ENCODE assay signal across 2 cellular contexts in the genomic region with DNA sequence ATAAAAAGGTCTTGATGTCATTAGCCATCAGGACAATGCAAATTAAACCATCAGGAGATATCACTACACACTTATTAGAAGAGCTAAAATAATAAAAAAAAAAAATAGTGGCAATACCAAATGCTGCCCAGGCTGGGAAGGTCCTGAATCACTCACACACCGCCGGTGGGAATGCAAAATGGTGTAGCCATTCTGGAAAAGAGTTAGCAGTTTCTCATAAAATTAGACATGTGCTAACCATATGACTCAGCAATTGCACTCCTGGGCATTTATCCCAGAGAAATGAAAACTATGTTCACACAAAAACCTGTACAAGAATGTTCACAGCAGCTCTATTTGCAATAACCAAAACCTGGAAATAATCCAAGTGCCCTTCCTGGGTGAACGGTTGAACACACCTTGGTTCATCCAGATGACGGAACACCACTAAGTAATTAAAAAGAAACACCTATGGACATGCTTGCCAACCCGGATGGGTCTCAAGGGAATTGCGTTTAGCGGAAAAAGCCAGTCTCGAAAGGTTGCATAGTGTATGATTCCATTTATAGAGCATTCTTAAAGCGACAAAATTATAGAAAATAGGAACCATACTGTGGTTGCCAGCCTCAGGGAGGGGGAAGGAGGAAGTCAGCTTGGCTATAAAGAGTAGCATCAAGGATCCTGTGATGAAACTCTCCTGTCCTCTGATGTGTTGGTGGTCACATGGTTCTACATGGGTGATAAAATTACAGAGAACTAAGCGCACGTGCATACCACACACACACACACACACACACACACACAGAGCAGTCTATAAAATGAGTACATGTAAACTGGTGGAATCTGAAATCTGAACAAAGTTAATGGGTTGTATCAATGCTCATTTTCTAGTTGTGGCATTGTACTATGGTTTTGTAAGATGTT.
TF ChIP-seq lines count a peak whose summit lies in the region.

No MANE protein-coding gene starts in this region.

TF ChIP-seq in K562, 482 proteins besides CTCF, POLR2A, EP300 and RAD21 (continued from another document):
- no peak for TF ChIP-seq FIP1L1 (IDR thresholded peaks at IDR 0.05; ENCODE audit: low read depth, low read length, poor library complexity, severe bottlenecking)
- TF ChIP-seq DMBX1 (CRISPR knock-in tag; IDR thresholded peaks at IDR 0.05; ENCODE audit: borderline replicate concordance) = 0 out of 2 replicates have a peak, but pooled peaks have one; percentile 14
- no peak for TF ChIP-seq ZNF586 (CRISPR knock-in tag; conservative IDR thresholded peaks at IDR 0.05)
- TF ChIP-seq ZNF316 (IDR thresholded peaks at IDR 0.05) = 0 out of 2 replicates have a peak, but pooled peaks have one; percentile 15
- TF ChIP-seq BACH1 (tag; IDR thresholded peaks at IDR 0.05) = peak; percentile 61; the same call in 1 of the 2 replicates
- TF ChIP-seq ESRRA (IDR thresholded peaks at IDR 0.05; ENCODE audit: borderline replicate concordance, low read depth) = no peak
- TF ChIP-seq SIX5 (IDR thresholded peaks at IDR 0.05; ENCODE audit: borderline replicate concordance in 1 of 2, insufficient read depth in 1 of 2, low read depth in 1 of 2, low read length in 2 of 2) = no peak
- TF ChIP-seq MAFG (tag; conservative IDR thresholded peaks at IDR 0.05) = peak; percentile 74
- TF ChIP-seq, protein P1, sequence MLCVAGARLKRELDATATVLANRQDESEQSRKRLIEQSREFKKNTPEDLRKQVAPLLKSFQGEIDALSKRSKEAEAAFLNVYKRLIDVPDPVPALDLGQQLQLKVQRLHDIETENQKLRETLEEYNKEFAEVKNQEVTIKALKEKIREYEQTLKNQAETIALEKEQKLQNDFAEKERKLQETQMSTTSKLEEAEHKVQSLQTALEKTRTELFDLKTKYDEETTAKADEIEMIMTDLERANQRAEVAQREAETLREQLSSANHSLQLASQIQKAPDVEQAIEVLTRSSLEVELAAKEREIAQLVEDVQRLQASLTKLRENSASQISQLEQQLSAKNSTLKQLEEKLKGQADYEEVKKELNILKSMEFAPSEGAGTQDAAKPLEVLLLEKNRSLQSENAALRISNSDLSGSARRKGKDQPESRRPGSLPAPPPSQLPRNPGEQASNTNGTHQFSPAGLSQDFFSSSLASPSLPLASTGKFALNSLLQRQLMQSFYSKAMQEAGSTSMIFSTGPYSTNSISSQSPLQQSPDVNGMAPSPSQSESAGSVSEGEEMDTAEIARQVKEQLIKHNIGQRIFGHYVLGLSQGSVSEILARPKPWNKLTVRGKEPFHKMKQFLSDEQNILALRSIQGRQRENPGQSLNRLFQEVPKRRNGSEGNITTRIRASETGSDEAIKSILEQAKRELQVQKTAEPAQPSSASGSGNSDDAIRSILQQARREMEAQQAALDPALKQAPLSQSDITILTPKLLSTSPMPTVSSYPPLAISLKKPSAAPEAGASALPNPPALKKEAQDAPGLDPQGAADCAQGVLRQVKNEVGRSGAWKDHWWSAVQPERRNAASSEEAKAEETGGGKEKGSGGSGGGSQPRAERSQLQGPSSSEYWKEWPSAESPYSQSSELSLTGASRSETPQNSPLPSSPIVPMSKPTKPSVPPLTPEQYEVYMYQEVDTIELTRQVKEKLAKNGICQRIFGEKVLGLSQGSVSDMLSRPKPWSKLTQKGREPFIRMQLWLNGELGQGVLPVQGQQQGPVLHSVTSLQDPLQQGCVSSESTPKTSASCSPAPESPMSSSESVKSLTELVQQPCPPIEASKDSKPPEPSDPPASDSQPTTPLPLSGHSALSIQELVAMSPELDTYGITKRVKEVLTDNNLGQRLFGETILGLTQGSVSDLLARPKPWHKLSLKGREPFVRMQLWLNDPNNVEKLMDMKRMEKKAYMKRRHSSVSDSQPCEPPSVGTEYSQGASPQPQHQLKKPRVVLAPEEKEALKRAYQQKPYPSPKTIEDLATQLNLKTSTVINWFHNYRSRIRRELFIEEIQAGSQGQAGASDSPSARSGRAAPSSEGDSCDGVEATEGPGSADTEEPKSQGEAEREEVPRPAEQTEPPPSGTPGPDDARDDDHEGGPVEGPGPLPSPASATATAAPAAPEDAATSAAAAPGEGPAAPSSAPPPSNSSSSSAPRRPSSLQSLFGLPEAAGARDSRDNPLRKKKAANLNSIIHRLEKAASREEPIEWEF (CRISPR knock-in tag; IDR thresholded peaks at IDR 0.05) = no peak

TF ChIP-seq in liver, 16 proteins besides CTCF, POLR2A, EP300 and RAD21 (continued from another document):
- TF ChIP-seq, protein P2, sequence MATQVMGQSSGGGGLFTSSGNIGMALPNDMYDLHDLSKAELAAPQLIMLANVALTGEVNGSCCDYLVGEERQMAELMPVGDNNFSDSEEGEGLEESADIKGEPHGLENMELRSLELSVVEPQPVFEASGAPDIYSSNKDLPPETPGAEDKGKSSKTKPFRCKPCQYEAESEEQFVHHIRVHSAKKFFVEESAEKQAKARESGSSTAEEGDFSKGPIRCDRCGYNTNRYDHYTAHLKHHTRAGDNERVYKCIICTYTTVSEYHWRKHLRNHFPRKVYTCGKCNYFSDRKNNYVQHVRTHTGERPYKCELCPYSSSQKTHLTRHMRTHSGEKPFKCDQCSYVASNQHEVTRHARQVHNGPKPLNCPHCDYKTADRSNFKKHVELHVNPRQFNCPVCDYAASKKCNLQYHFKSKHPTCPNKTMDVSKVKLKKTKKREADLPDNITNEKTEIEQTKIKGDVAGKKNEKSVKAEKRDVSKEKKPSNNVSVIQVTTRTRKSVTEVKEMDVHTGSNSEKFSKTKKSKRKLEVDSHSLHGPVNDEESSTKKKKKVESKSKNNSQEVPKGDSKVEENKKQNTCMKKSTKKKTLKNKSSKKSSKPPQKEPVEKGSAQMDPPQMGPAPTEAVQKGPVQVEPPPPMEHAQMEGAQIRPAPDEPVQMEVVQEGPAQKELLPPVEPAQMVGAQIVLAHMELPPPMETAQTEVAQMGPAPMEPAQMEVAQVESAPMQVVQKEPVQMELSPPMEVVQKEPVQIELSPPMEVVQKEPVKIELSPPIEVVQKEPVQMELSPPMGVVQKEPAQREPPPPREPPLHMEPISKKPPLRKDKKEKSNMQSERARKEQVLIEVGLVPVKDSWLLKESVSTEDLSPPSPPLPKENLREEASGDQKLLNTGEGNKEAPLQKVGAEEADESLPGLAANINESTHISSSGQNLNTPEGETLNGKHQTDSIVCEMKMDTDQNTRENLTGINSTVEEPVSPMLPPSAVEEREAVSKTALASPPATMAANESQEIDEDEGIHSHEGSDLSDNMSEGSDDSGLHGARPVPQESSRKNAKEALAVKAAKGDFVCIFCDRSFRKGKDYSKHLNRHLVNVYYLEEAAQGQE (IDR thresholded peaks at IDR 0.05) = peak; percentile 71
- TF ChIP-seq TAF1 (conservative IDR thresholded peaks at IDR 0.05) (no peak), JUND (IDR thresholded peaks at IDR 0.05) (peak; percentile 62 to 74), SP1 (IDR thresholded peaks at IDR 0.05) (peak; percentile 75), EGR1 (IDR thresholded peaks at IDR 0.05; ENCODE audit: low read depth in 2 of 2) (peak in 1 of 2 donors; percentile 27), GABPA (IDR thresholded peaks at IDR 0.05 in 1 of 2, conservative IDR thresholded peaks at IDR 0.05 in 1 of 2) (no peak), FOXA2 (IDR thresholded peaks at IDR 0.05) (peak; percentile 5), HNF4G (IDR thresholded peaks at IDR 0.05) (peak; percentile 38), RXRA (IDR thresholded peaks at IDR 0.05) (peak; percentile 74 to 91), FOXA1 (IDR thresholded peaks at IDR 0.05) (no peak), HNF4A (conservative IDR thresholded peaks at IDR 0.05) (peak; percentile 60 to 79)
- TF ChIP-seq, protein P3, sequence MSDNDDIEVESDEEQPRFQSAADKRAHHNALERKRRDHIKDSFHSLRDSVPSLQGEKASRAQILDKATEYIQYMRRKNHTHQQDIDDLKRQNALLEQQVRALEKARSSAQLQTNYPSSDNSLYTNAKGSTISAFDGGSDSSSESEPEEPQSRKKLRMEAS (IDR thresholded peaks at IDR 0.05) = peak; percentile 93
- TF ChIP-seq, protein P4, sequence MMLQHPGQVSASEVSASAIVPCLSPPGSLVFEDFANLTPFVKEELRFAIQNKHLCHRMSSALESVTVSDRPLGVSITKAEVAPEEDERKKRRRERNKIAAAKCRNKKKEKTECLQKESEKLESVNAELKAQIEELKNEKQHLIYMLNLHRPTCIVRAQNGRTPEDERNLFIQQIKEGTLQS (IDR thresholded peaks at IDR 0.05) = peak; percentile 47
- TF ChIP-seq, protein P5, sequence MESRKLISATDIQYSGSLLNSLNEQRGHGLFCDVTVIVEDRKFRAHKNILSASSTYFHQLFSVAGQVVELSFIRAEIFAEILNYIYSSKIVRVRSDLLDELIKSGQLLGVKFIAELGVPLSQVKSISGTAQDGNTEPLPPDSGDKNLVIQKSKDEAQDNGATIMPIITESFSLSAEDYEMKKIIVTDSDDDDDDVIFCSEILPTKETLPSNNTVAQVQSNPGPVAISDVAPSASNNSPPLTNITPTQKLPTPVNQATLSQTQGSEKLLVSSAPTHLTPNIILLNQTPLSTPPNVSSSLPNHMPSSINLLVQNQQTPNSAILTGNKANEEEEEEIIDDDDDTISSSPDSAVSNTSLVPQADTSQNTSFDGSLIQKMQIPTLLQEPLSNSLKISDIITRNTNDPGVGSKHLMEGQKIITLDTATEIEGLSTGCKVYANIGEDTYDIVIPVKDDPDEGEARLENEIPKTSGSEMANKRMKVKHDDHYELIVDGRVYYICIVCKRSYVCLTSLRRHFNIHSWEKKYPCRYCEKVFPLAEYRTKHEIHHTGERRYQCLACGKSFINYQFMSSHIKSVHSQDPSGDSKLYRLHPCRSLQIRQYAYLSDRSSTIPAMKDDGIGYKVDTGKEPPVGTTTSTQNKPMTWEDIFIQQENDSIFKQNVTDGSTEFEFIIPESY (IDR thresholded peaks at IDR 0.05) = peak; percentile 71
